Comparison of ENCODE assay signal across 1 cellular context in genomic region chr17:73147791-73148190, GRCh38.
TF ChIP-seq lines count a peak whose summit lies in the region.

No MANE protein-coding gene starts in this region.

TF ChIP-seq in HepG2, 621 proteins besides CTCF, POLR2A, EP300 and RAD21:
- TF ChIP-seq HNRNPK (IDR thresholded peaks at IDR 0.05; ENCODE audit: low read depth, low read length, poor library complexity, severe bottlenecking) (peak; percentile 78), PCBP2 (optimal IDR thresholded peaks at IDR 0.05; ENCODE audit: low read depth, low read length, poor library complexity, severe bottlenecking) (peak; percentile 60)
